24 cellular contexts compared by ENCODE assay signal in the genomic region with DNA sequence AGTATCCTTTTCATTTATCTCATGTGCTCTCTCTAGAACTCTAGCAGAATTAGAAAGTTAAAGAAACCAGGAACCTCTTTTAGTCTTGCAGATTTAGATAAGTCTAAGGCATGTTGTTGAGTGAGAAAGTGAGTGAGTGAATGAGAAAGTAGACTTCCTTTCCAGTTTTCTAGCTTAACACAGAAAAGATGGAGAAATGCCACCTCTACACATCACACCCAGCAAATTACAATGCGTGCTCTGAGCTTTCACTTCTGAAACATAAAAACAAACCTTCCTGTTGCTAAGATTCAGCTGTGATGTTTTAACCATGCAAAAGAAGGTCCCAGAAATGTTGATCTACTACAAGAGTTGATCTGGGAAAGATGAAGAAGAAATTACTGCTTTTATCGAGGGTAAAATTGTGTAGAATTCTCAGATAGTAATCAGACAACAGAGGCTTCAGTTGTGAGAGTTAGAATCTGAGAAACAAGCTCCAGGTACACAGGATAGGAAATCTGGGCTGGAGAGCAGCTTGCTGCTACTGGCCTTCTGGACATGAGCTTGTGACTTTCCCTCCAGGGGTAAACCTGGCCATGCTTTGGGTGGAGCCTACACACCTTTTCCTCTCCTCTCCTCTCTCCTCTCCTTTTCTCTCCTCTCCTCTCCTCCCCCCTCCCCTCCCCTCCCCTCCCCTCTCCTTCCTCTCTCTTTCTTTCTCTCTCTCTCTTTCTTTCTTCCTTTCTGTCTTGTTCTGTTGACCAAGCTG. TPM values are rescaled to one million over a fixed set of nuclear protein-coding genes. Genes with fewer than 3 reads are reported as not detected.
DNase-seq lines count a peak whose midpoint lies in the region; ATAC-seq, FAIRE-seq and TF ChIP-seq lines count a peak whose summit lies in the region.
"Had no signal": no experiment of that assay in that cellular context is flagged by ENCODE, and none has a peak within 500 bp of the region (broad histone marks: within the 10 kb centered on the region; RNA-seq: fewer than 3 reads in every experiment).

No MANE protein-coding gene starts in this region.

- no peaks in the 10 kb centered on the region for H4K20me1 ChIP-seq in K562 (replicated peaks; ENCODE audit: control insufficient read depth, insufficient read depth, low read length)

- peak overlapping the region; percentile 27 for H3K4me3 Mint-ChIP-seq in activated naive CD4-positive, alpha-beta T cell treated with anti-CD3 and anti-CD28 coated beads, Interleukin-2, amount 50 U/mL, for 24 hours
- H3K4me3 Mint-ChIP-seq: neural progenitor cell had no signal

- no peak for FAIRE-seq in K562 (lab: Jason Lieb, UNC)
- FAIRE-seq: colon, islet of Langerhans, urothelium cell line had no signal

- CTCF ChIA-PET in K562 (lab: Yijun Ruan, JAX; ENCODE audit: low intra/inter-chr PET ratio), result no interaction called here

- no peak for TF ChIP-seq RAD21 in K562 (CRISPR knock-in tag; conservative IDR thresholded peaks at IDR 0.05 in 1 of 2, IDR thresholded peaks at IDR 0.05 in 1 of 2)

- H2AFZ ChIP-seq in K562 (ENCODE audit: low read depth, low read length), result no peak overlapping the region
- H2AFZ ChIP-seq: neural progenitor cell had no signal

- TF ChIP-seq POLR2A in K562 (conservative IDR thresholded peaks at IDR 0.05), result no peak

- H3K9ac ChIP-seq in K562 (ENCODE audit: insufficient read depth in 1 of 2, low read depth in 2 of 2, low read length in 2 of 2), result no peak overlapping the region
- H3K9ac ChIP-seq: neural progenitor cell had no signal

- H3K36me3 ChIP-seq in K562 (ENCODE audit: control insufficient read depth, insufficient read depth, low read length) (no peaks in the 10 kb centered on the region; the same call in 2 of the 3 replicates), thymus (ENCODE audit: control insufficient read depth, insufficient read depth) (no peaks in the 10 kb centered on the region)
- H3K36me3 ChIP-seq: brain microvascular endothelial cell, esophagus muscularis mucosa, gastrocnemius medialis, neural progenitor cell had no signal

- ATAC-seq in K562 (no peak), GM18861 (IDR thresholded peaks at IDR 0.05; ENCODE audit: unreplicated experiment) (no peak), HG03175 (IDR thresholded peaks at IDR 0.05; ENCODE audit: unreplicated experiment) (no peak)
- ATAC-seq: gastrocnemius medialis, left ventricle myocardium superior had no signal

- in situ Hi-C loops in K562 (cut with MboI), result no loop called here

- peaks cover 1% of the 10 kb centered on the region for H3K36me3 Mint-ChIP-seq in activated naive CD4-positive, alpha-beta T cell treated with anti-CD3 and anti-CD28 coated beads, Interleukin-2, amount 50 U/mL, for 24 hours
- H3K36me3 Mint-ChIP-seq: neural progenitor cell had no signal

- WGBS in K562 (ENCODE audit: insufficient coverage, low coverage, missing lambda C conversion rate), result 23% methylated on average over 2 of the region's 2 CpGs
- WGBS in thymus, result 84% methylated on average over 2 of the region's 2 CpGs

- intact Hi-C loops in K562 (cut with micrococcal nuclease), result no loop called here

- H3K27ac Mint-ChIP-seq in activated naive CD4-positive, alpha-beta T cell treated with anti-CD3 and anti-CD28 coated beads, Interleukin-2, amount 50 U/mL, for 24 hours, result peak overlapping the region; percentile 90
- H3K27ac Mint-ChIP-seq: neural progenitor cell, progenitor cell of endocrine pancreas had no signal

- no peak overlapping the region for H3K4me2 ChIP-seq in K562 (ENCODE audit: insufficient read depth, low read length)
- H3K4me2 ChIP-seq: neural progenitor cell had no signal

- H3K9me3 Mint-ChIP-seq in activated naive CD4-positive, alpha-beta T cell treated with anti-CD3 and anti-CD28 coated beads, Interleukin-2, amount 50 U/mL, for 24 hours, result no peaks in the 10 kb centered on the region
- H3K9me3 Mint-ChIP-seq: neural progenitor cell had no signal

- H3K4me3 ChIP-seq in K562 (no peak overlapping the region), thymus (ENCODE audit: low read length) (no peak overlapping the region)
- H3K4me3 ChIP-seq: esophagus muscularis mucosa, gastrocnemius medialis, neural progenitor cell had no signal

- no peaks in the 10 kb centered on the region for H3K27me3 Mint-ChIP-seq in activated naive CD4-positive, alpha-beta T cell treated with anti-CD3 and anti-CD28 coated beads, Interleukin-2, amount 50 U/mL, for 24 hours
- H3K27me3 Mint-ChIP-seq: progenitor cell of endocrine pancreas had no signal

- no peak overlapping the region for H3K27ac ChIP-seq in K562 (ENCODE audit: extremely low read depth, low read depth, low read length)
- peak overlapping the region; percentile 68 for H3K27ac ChIP-seq in thymus (ENCODE audit: low read depth)
- H3K27ac ChIP-seq: brain microvascular endothelial cell, esophagus muscularis mucosa, gastrocnemius medialis, neural progenitor cell had no signal

- BruUV-seq in K562 (replicated peaks; lab: Mats Ljungman, UMichigan), result no TSS peak

- H3K4me1 ChIP-seq in K562 (replicated peaks in 1 of 2; ENCODE audit: control insufficient read depth in 2 of 2, insufficient read depth in 2 of 2, low read length in 2 of 2) (peaks cover 11 to 24% of the 10 kb centered on the region in 2 experiments; a peak in 4 of 5 replicates), thymus (ENCODE audit: control insufficient read depth, insufficient read depth, low read length) (no peaks in the 10 kb centered on the region)
- H3K4me1 ChIP-seq: neural progenitor cell had no signal

- no peaks in the 10 kb centered on the region for H3K9me1 ChIP-seq in K562 (ENCODE audit: control insufficient read depth, insufficient read depth, low read length)

- no peak for DNase-seq in activated naive CD4-positive, alpha-beta T cell treated with Interleukin-2 at 50 U/mL for 16 hours
- DNase-seq in OCI-M1 (lab: John Stamatoyannopoulos, UW) (peak; percentile 45), K562 (ENCODE audit: extremely low read depth in 1 of 4, low spot score in 3 of 4) (no peak)
- DNase-seq: activated CD4-positive, CD25-positive, alpha-beta regulatory T cell treated with anti-CD3 and anti-CD28 coated beads, Interleukin-2, amount 50 U/mL, for 72 hours; activated CD8-positive, alpha-beta memory T cell treated with anti-CD3 and anti-CD28 coated beads, Interleukin-2, amount 50 U/mL, for 48 hours; brain microvascular endothelial cell; DMS53; gastrocnemius medialis; GF-D8; HCEC 1CT; KBM-7; left ventricle myocardium superior; NCI-H1436 treated with DMSO at 0.1 percent for 48 hours; NCI-H526 had no signal

- peaks cover 25% of the 10 kb centered on the region for H3K4me1 Mint-ChIP-seq in activated naive CD4-positive, alpha-beta T cell treated with anti-CD3 and anti-CD28 coated beads, Interleukin-2, amount 50 U/mL, for 24 hours

- H3K27me3 ChIP-seq in K562 (ENCODE audit: control insufficient read depth in 2 of 2, insufficient read depth in 2 of 2, low read length in 2 of 2) (no peaks in the 10 kb centered on the region), thymus (ENCODE audit: control insufficient read depth, insufficient read depth) (no peaks in the 10 kb centered on the region)
- H3K27me3 ChIP-seq: brain microvascular endothelial cell, esophagus muscularis mucosa, gastrocnemius medialis, neural progenitor cell had no signal

- POLR2A ChIA-PET in K562 (lab: Yijun Ruan, JAX), result interaction anchor here (0.8 to 3.0 kb wide), 5 partner anchors 9 to 174 kb away, joined by 3 to 12 read pairs (median 3); no protein-coding TSS in a partner anchor

- H3K9me3 ChIP-seq in K562 (replicated peaks; ENCODE audit: control insufficient read depth, insufficient read depth, low read depth, low read length) (no peaks in the 10 kb centered on the region), thymus (ENCODE audit: control insufficient read depth) (no peaks in the 10 kb centered on the region)
- H3K9me3 ChIP-seq: esophagus muscularis mucosa, gastrocnemius medialis had no signal

- no peak for TF ChIP-seq CTCF in K562 (IDR thresholded peaks at IDR 0.05 in 2 of 3, conservative IDR thresholded peaks at IDR 0.05 in 1 of 3; ENCODE audit: insufficient read depth in 2 of 3, low read depth in 1 of 3, low read length in 3 of 3)

- no peak for TF ChIP-seq EP300 in K562 (IDR thresholded peaks at IDR 0.05; ENCODE audit: low read length)

- H3K79me2 ChIP-seq in K562 (ENCODE audit: control insufficient read depth, insufficient read depth, low read length), result no peaks in the 10 kb centered on the region

RNA-seq across cellular contexts. Expression of a gene that starts 4.6 kb away (rescaled TPM):
- 9.6 and 11.2 TPM in 2 replicates for total RNA-seq in K562 (2011; cell fraction: chromatin; rRNA removed; ENCODE audit: low replicate concordance)
- 4.3 and 5.0 TPM in 2 replicates for total RNA-seq in K562 (2011; cell fraction: nucleolus; rRNA removed)
- total RNA-seq in K562 (2011; cell fraction: nucleoplasm; rRNA removed), result 4.5 and 5.9 TPM in 2 replicates
- 0.73 and 1.3 TPM in 2 replicates for total RNA-seq in K562 (2014; rRNA removed)
- total RNA-seq in K562 (2014; rRNA removed; fragmentation: Illumina TruSeq; extraction: Trizol), result 1.3 and 1.7 TPM in 2 replicates
- 1.7 and 2.8 TPM in 2 replicates for total RNA-seq in K562 (2015; rRNA removed; fragmentation: Illumina TruSeq; extraction: Trizol)
- 0.96 and 1.5 TPM in 2 replicates for total RNA-seq in K562 (2021)
- polyA plus RNA-seq in K562 (2011; rRNA removed), result 0.98 and 1.5 TPM in 2 replicates
- polyA plus RNA-seq in K562 (2011; cell fraction: cytosol; rRNA removed), result 0.27 and 1.0 TPM in 2 replicates
- 9.0 and 11.0 TPM in 2 replicates for polyA plus RNA-seq in K562 (2011; cell fraction: nucleus; rRNA removed)
- 2.6 and 5.5 TPM in 2 replicates for polyA plus RNA-seq in K562 (2012)
- polyA plus RNA-seq in K562 (2014; fragmentation: Illumina TruSeq; extraction: Trizol), result 1.1 and 1.2 TPM in 2 replicates
- 1 to 10 TPM; 1.6 TPM for polyA plus RNA-seq in K562 (2014; fragmentation: Nextera tagmentation; extraction: Ambion mirVana)
- polyA plus RNA-seq in K562 (2014; rRNA removed), result 1.5 and 1.6 TPM in 2 replicates
- polyA minus RNA-seq in K562 (2011; rRNA and poly(A)+ RNA removed), result 1.8 and 2.9 TPM in 2 replicates
- 0.48 TPM in 1 of 2 replicates, not detected in the other for polyA minus RNA-seq in K562 (2011; cell fraction: cytosol; rRNA and poly(A)+ RNA removed)
- 5.1 and 7.3 TPM in 2 replicates for polyA minus RNA-seq in K562 (2011; cell fraction: nucleus; rRNA and poly(A)+ RNA removed)
- polyA plus RNA-seq in thymus, result 20.8 TPM

RNA-seq across cellular contexts. Expression of a gene that starts 58.4 kb away (rescaled TPM):
- total RNA-seq in K562 (2011; cell fraction: chromatin; rRNA removed; ENCODE audit: low replicate concordance), result 45.6 and 57.6 TPM in 2 replicates
- 32.4 and 33.2 TPM in 2 replicates for total RNA-seq in K562 (2011; cell fraction: nucleolus; rRNA removed)
- total RNA-seq in K562 (2011; cell fraction: nucleoplasm; rRNA removed), result 42.8 and 45.6 TPM in 2 replicates
- total RNA-seq in K562 (2014; rRNA removed), result 13.7 and 16.9 TPM in 2 replicates
- 11.0 and 12.8 TPM in 2 replicates for total RNA-seq in K562 (2014; rRNA removed; fragmentation: Illumina TruSeq; extraction: Trizol)
- 14.4 and 15.9 TPM in 2 replicates for total RNA-seq in K562 (2015; rRNA removed; fragmentation: Illumina TruSeq; extraction: Trizol)
- total RNA-seq in K562 (2021), result 15.7 and 18.4 TPM in 2 replicates
- polyA plus RNA-seq in K562 (2011; rRNA removed), result 10.5 and 14.2 TPM in 2 replicates
- polyA plus RNA-seq in K562 (2011; cell fraction: cytosol; rRNA removed), result 8.9 and 10.6 TPM in 2 replicates
- 16.5 and 25.1 TPM in 2 replicates for polyA plus RNA-seq in K562 (2011; cell fraction: nucleus; rRNA removed)
- polyA plus RNA-seq in K562 (2012), result 10.0 and 11.0 TPM in 2 replicates
- polyA plus RNA-seq in K562 (2014; fragmentation: Illumina TruSeq; extraction: Trizol), result 11.7 and 12.0 TPM in 2 replicates
- polyA plus RNA-seq in K562 (2014; fragmentation: Nextera tagmentation; extraction: Ambion mirVana), result 1 to 10 TPM in 1 of 2 experiments, under 1 TPM in 1; 0.94 to 1.1 TPM
- polyA plus RNA-seq in K562 (2014; rRNA removed), result 12.2 and 18.5 TPM in 2 replicates
- 19.5 and 22.0 TPM in 2 replicates for polyA minus RNA-seq in K562 (2011; rRNA and poly(A)+ RNA removed)
- 6.7 and 10.3 TPM in 2 replicates for polyA minus RNA-seq in K562 (2011; cell fraction: cytosol; rRNA and poly(A)+ RNA removed)
- 14.4 and 16.6 TPM in 2 replicates for polyA minus RNA-seq in K562 (2011; cell fraction: nucleus; rRNA and poly(A)+ RNA removed)
- 9.8 TPM for polyA plus RNA-seq in thymus

RNA-seq across cellular contexts. Expression of a gene that starts 59.8 kb away (rescaled TPM):
- total RNA-seq in K562 (2011; cell fraction: chromatin; rRNA removed; ENCODE audit: low replicate concordance), result not detected in 2 replicates
- total RNA-seq in K562 (2011; cell fraction: nucleolus; rRNA removed), result not detected in 2 replicates
- not detected in 2 replicates for total RNA-seq in K562 (2011; cell fraction: nucleoplasm; rRNA removed)
- total RNA-seq in K562 (2014; rRNA removed), result not detected in 2 replicates
- not detected in 2 replicates for total RNA-seq in K562 (2014; rRNA removed; fragmentation: Illumina TruSeq; extraction: Trizol)
- total RNA-seq in K562 (2015; rRNA removed; fragmentation: Illumina TruSeq; extraction: Trizol), result not detected in 2 replicates
- not detected in 2 replicates for total RNA-seq in K562 (2021)
- not detected in 2 replicates for polyA plus RNA-seq in K562 (2011; rRNA removed)
- not detected in 2 replicates for polyA plus RNA-seq in K562 (2011; cell fraction: cytosol; rRNA removed)
- not detected in 2 replicates for polyA plus RNA-seq in K562 (2011; cell fraction: nucleus; rRNA removed)
- not detected in 2 replicates for polyA plus RNA-seq in K562 (2012)
- not detected in 2 replicates for polyA plus RNA-seq in K562 (2014; fragmentation: Illumina TruSeq; extraction: Trizol)
- under 1 TPM in 1 of 2 experiments, not detected in 1; 0.20 TPM for polyA plus RNA-seq in K562 (2014; fragmentation: Nextera tagmentation; extraction: Ambion mirVana)
- not detected in 2 replicates for polyA plus RNA-seq in K562 (2014; rRNA removed)
- not detected in 2 replicates for polyA minus RNA-seq in K562 (2011; rRNA and poly(A)+ RNA removed)
- polyA minus RNA-seq in K562 (2011; cell fraction: cytosol; rRNA and poly(A)+ RNA removed), result not detected in 2 replicates
- not detected in 2 replicates for polyA minus RNA-seq in K562 (2011; cell fraction: nucleus; rRNA and poly(A)+ RNA removed)
- 11.4 TPM for polyA plus RNA-seq in thymus
- total RNA-seq: left ventricle myocardium superior, progenitor cell of endocrine pancreas had no signal

Comparison
In these comparisons a context has a peak if more than half of its experiments do, and no peak if none do; other contexts are left out.
1. RNA of a gene that starts 59.8 kb away (polyA plus RNA-seq): 11.4 TPM in thymus (single experiment); 0.20 TPM in K562; every median in the first group is over 10 times any median in the second.